19 cellular contexts compared by ENCODE assay signal in the genomic region with DNA sequence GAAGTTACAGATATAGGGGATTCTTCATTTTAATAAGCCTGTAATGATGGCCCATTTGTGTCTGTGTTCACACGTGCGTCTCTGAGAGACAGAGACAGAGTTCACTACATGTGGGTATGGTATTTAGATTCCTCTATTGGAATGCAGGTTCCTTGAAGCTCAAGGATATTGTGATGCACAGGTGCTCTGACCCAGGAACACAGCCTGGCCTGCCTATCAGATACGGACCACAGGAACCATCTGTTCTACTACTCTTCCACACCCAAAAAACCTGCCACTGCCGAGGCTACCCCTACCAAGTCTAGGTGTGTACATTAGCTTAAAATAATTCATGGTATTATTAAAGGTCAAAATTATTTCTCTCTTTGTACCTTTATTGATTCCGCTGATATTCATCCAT.
"Had no signal": no experiment of that assay in that cellular context is flagged by ENCODE, and none has a peak within 500 bp of the region (broad histone marks: within the 10 kb centered on the region; RNA-seq: fewer than 3 reads in every experiment).

No MANE protein-coding gene starts in this region.

- DNase-seq: IMR-90, Karpas-422, KG1, MG63, NCI-H1092, NCI-H1105 treated with DMSO at 0.1 percent for 48 hours, NCI-H1417 treated with DMSO at 0.1 percent for 48 hours, NCI-H146, NCI-H1694 treated with DMSO at 0.1 percent for 48 hours, NCI-H1930, NCI-H2081, NCI-H2107, NCI-H2227 treated with DMSO at 0.1 percent for 48 hours, Right ventricle myocardium superior, RPMI8226, SIG-M5 had no signal

- H3K27me3 ChIP-seq: MG63, SJSA1 had no signal

- H3K27ac ChIP-seq: SJSA1, SK-N-MC had no signal

- H3K36me3 ChIP-seq: MG63, SJSA1 had no signal

- H3K4me1 ChIP-seq: SJSA1 had no signal

- H3K4me3 ChIP-seq: MG63, SJSA1, SK-N-MC had no signal

- H3K9me3 ChIP-seq: MG63, SJSA1 had no signal

- ATAC-seq: HepG2 had no signal
